In the genomic region with DNA sequence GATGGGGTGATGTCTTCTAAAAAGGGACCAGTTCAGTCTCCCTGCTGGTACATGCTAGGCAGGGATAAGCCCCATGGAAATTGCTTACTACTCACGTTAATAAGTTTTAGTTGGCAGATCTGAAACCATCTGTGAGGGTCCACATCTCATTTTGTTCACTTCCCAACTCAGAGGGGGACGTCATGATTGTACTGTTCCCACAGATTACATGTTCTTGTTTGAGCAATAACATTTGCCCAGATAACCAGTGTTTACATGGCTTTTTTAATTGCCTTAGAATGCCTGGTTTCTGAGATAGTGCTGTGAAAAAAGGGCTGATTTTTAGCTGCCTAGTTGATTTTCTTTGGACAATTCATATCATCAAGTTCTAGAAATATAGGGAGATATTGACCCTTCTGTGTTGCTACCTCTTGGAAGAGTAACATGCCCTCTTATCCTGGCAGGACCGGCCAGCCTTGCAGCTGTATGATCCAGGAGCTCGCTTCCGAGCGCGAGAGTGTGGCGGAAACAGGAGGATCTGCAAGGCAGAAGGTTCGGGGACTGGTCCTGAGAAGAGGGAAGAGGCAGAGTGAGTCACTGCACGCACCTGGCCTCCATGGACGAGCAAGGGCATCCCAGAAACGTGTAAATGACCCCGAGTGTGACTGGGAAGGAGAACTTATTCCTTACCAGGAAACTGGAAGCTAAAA, we compare ENCODE assay signal across 21 cellular contexts.
"Had no signal": no experiment of that assay in that cellular context is flagged by ENCODE, and none has a peak within 500 bp of the region (broad histone marks: within the 10 kb centered on the region; RNA-seq: fewer than 3 reads in every experiment).

No MANE protein-coding gene starts in this region.

- H3K9me3 ChIP-seq: lower lobe of right lung, ovary, right lobe of liver, testis, tibial artery had no signal

- H3K4me3 ChIP-seq: dorsolateral prefrontal cortex, lower lobe of right lung, ovary, right lobe of liver, testis, tibial artery had no signal

- H3K4me3 Mint-ChIP-seq: naive thymus-derived CD8-positive, alpha-beta T cell; type B pancreatic cell had no signal

- H3K27ac ChIP-seq: dorsolateral prefrontal cortex, epithelial cell of prostate, foreskin keratinocyte, lower lobe of right lung, ovary, right lobe of liver, testis, tibial artery had no signal

- H3K36me3 ChIP-seq: ovary had no signal

- H3K27ac Mint-ChIP-seq: type B pancreatic cell had no signal

- H3K27me3 Mint-ChIP-seq: naive thymus-derived CD8-positive, alpha-beta T cell; type B pancreatic cell had no signal

- H3K9me3 Mint-ChIP-seq: naive thymus-derived CD8-positive, alpha-beta T cell; type B pancreatic cell had no signal

- H3K4me1 ChIP-seq: foreskin keratinocyte, lower lobe of right lung, testis, tibial artery had no signal

- H3K27me3 ChIP-seq: dorsolateral prefrontal cortex, foreskin keratinocyte, ovary, right lobe of liver, testis, tibial artery had no signal

- DNase-seq: dorsolateral prefrontal cortex; effector CD4-positive, alpha-beta T cell; foreskin keratinocyte; left ventricle myocardium superior; lower lobe of right lung; naive thymus-derived CD8-positive, alpha-beta T cell; occipital lobe; ovary; right lobe of liver; small intestine; stimulated activated CD4-positive, alpha-beta T cell treated with anti-CD3 and anti-CD28 coated beads, Interleukin-12 subunit alpha, Interleukin-12 subunit beta, amount 100 ng/mL, for 4 hours; stimulated activated CD4-positive, alpha-beta T cell treated with anti-CD3 and anti-CD28 coated beads, Interleukin-1b, Interleukin-23, amount 100 ng/mL, for 48 hours; stimulated activated CD4-positive, alpha-beta T cell treated with anti-CD3 and anti-CD28 coated beads, Interleukin-4, amount 100 ng/mL, for 1 hour; stimulated activated CD8-positive, alpha-beta memory T cell treated with anti-CD3 and anti-CD28 coated beads, Interleukin-4, amount 100 ng/mL, for 48 hours; stimulated activated naive CD4-positive, alpha-beta T cell treated with Interleukin-2 at 50 U/mL for 16 hours; substantia nigra; testis; tibial artery had no signal

- ATAC-seq: esophagus mucosa; foreskin keratinocyte; left ventricle myocardium superior; lower lobe of right lung; naive thymus-derived CD8-positive, alpha-beta T cell had no signal
